In genomic region chr20:37379967-37380828, GRCh38 we compare ENCODE assay signal across 1 cellular context.
TF ChIP-seq lines count a peak whose summit lies in the region.

No MANE protein-coding gene starts in this region.

TF ChIP-seq in endothelial cell of umbilical vein, 7 proteins besides CTCF, POLR2A, EP300 and RAD21:
- TF ChIP-seq GATA2 (IDR thresholded peaks at IDR 0.05; ENCODE audit: insufficient read depth, insufficient read length, low read depth, low read length) (no peak), FOS (IDR thresholded peaks at IDR 0.05; ENCODE audit: borderline replicate concordance, insufficient read depth, low read length) (no peak), MAX (IDR thresholded peaks at IDR 0.05; ENCODE audit: insufficient read depth, insufficient read length) (no peak), EZH2 (IDR thresholded peaks at IDR 0.05; ENCODE audit: borderline replicate concordance, low read depth, low read length, severe bottlenecking) (no peak), POLR2AphosphoS5 (IDR thresholded peaks at IDR 0.05; ENCODE audit: insufficient read depth, low read depth, low read length) (no peak), JUN (IDR thresholded peaks at IDR 0.05; ENCODE audit: borderline replicate concordance, insufficient read depth, insufficient read length, low read depth) (no peak), MYC (IDR thresholded peaks at IDR 0.05; ENCODE audit: low read depth, low read length) (no peak)
TF ChIP-seq in endothelial cell of umbilical vein: peak in this region for 0.
